Comparison of ENCODE assay signal across 22 cellular contexts in the genomic region with DNA sequence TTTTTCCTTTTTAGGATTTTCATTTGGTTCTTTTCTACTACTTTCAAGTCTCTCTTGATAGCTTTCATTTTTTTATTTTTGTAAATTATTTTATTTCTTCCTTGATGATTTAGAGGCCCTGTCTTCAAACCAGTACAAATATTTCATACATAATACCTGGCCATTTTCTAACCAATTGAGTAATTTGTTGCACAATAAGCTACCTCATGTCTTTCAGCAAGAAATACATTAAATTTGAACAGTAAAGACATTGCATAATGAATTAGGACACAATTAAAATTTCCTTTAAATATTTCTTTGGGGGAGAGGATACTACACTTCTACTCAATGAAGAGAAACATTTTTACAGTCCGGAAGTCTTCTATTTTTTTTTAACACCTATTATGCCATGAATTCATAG.
"Had no signal": no experiment of that assay in that cellular context is flagged by ENCODE, and none has a peak within 500 bp of the region (broad histone marks: within the 10 kb centered on the region; RNA-seq: fewer than 3 reads in every experiment).

No MANE protein-coding gene starts in this region.

- H3K27me3 ChIP-seq: colonic mucosa, esophagus muscularis mucosa, foreskin keratinocyte, gastrocnemius medialis, left lung had no signal

- H3K4me1 ChIP-seq: colonic mucosa, esophagus muscularis mucosa, foreskin keratinocyte, gastrocnemius medialis, heart right ventricle, left lung, lower lobe of right lung had no signal

- FAIRE-seq: endothelial cell of umbilical vein, islet of Langerhans, keratinocyte had no signal

- H3K9me3 ChIP-seq: colonic mucosa, gastrocnemius medialis, lower lobe of right lung had no signal

- ATAC-seq: effector memory CD8-positive, alpha-beta T cell; foreskin keratinocyte; gastrocnemius medialis; heart right ventricle; left cardiac atrium; left lung; left ventricle myocardium superior; lower lobe of right lung; mucosa of descending colon had no signal

- H3K27ac ChIP-seq: colonic mucosa, esophagus muscularis mucosa, foreskin keratinocyte, gastrocnemius medialis, heart right ventricle, left lung, lower lobe of right lung had no signal

- H3K36me3 ChIP-seq: colonic mucosa, esophagus muscularis mucosa, gastrocnemius medialis, heart right ventricle, left lung, lower lobe of right lung had no signal

- DNase-seq: colonic mucosa; cortex of kidney; effector CD8-positive, alpha-beta T cell; effector memory CD8-positive, alpha-beta T cell; endodermal cell; foreskin keratinocyte; gastrocnemius medialis; glutamatergic neuron; head of caudate nucleus; heart right ventricle; hippocampal formation; left cardiac atrium; left lung; left ventricle myocardium superior; lower lobe of right lung; mesenchymal stem cell; mucosa of descending colon; naive B cell had no signal

- H3K4me3 ChIP-seq: colonic mucosa, esophagus muscularis mucosa, gastrocnemius medialis, heart right ventricle, left lung, lower lobe of right lung, mucosa of descending colon had no signal
